8 cellular contexts compared by ENCODE assay signal in genomic region chrX:40096395-40097091, GRCh38. TPM values are rescaled to one million over a fixed set of nuclear protein-coding genes. Genes with fewer than 3 reads are reported as not detected.
DNase-seq lines count a peak whose midpoint lies in the region; ATAC-seq and TF ChIP-seq lines count a peak whose summit lies in the region.

No MANE protein-coding gene starts in this region.

- H2AK9ac ChIP-seq in IMR-90 (replicated peaks; ENCODE audit: low read depth, low read length, poor library complexity), result no peak overlapping the region

- H3K18ac ChIP-seq in IMR-90 (ENCODE audit: low read depth, low read length), result no peak overlapping the region

- peaks cover 0 to 24% of the 10 kb centered on the region in 2 experiments; a peak in 3 of 4 replicates for H3K79me1 ChIP-seq in IMR-90 (ENCODE audit: low read depth in 1 of 2, low read length in 2 of 2)

- H4K5ac ChIP-seq in IMR-90 (ENCODE audit: low read depth, low read length), result no peak overlapping the region

- dilution Hi-C loops in IMR-90 (cut with HindIII; ENCODE audit: low sequenced_read_pairs, unreplicated experiment), result no loop called here

- in situ Hi-C loops in IMR-90 (cut with MboI; ENCODE audit: low sequenced_read_pairs), result no loop called here

- H3K27ac ChIP-seq in IMR-90 (ENCODE audit: insufficient read depth, low read length), result peak overlapping the region; percentile 70
- peak overlapping the region; percentile 89 for H3K27ac ChIP-seq in suprapubic skin

- peak overlapping the region; percentile 91 for H3K4me3 Mint-ChIP-seq in activated CD4-positive, alpha-beta T cell treated with anti-CD3 and anti-CD28 coated beads, Interleukin-2, amount 10 ng/mL, durations not matched to agents 7 days and 5 days

- no peak overlapping the region for H4K91ac ChIP-seq in IMR-90 (ENCODE audit: insufficient read depth, low read depth, low read length)

- 0 out of 2 replicates have a peak overlapping the region, but pooled peaks have one; percentile 4 for H3K4ac ChIP-seq in IMR-90 (ENCODE audit: low read depth, low read length)

- peak overlapping the region; percentile 31 for H3K4me2 ChIP-seq in IMR-90 (ENCODE audit: low read depth, low read length)

- no peak for TF ChIP-seq CTCF in IMR-90 (conservative IDR thresholded peaks at IDR 0.05; ENCODE audit: low read depth, low read length)
- no peak for TF ChIP-seq CTCF in suprapubic skin (IDR thresholded peaks at IDR 0.05)

- no peak overlapping the region for H2BK20ac ChIP-seq in IMR-90 (ENCODE audit: low read depth, low read length)

- intact Hi-C loops in IMR-90 (cut with micrococcal nuclease), result loop anchor here (1.0 to 10.0 kb wide), 4 partner anchors 56 to 442 kb away; no protein-coding TSS in a partner anchor

- peak; percentile 4 for ATAC-seq in IMR-90 (ENCODE audit: low read depth)
- no peak for ATAC-seq in HG03565 (IDR thresholded peaks at IDR 0.05; ENCODE audit: unreplicated experiment)

- POLR2A ChIA-PET in IMR-90 (lab: Charles Lee; ENCODE audit: unreplicated experiment), result interaction anchor here (0.6 to 1.0 kb wide), 3 partner anchors 58 to 366 kb away, joined by 4 read pairs; no protein-coding TSS in a partner anchor
- POLR2A ChIA-PET in activated CD4-positive, alpha-beta T cell treated with anti-CD3 and anti-CD28 coated beads, Interleukin-2, amount 10 ng/mL, durations not matched to agents 7 days and 5 days (lab: Charles Lee), result interaction anchor here (1.4 kb wide), 1 partner anchor 74 kb away, joined by 4 read pairs; no protein-coding TSS in a partner anchor

- no peak; the same call in 1 of the 2 replicates for TF ChIP-seq POLR2A in IMR-90 (IDR thresholded peaks at IDR 0.05; ENCODE audit: low read depth, low read length)
- no peak for TF ChIP-seq POLR2A in suprapubic skin (IDR thresholded peaks at IDR 0.05)

- no peak overlapping the region for H2AK5ac ChIP-seq in IMR-90 (ENCODE audit: low read depth, low read length)

- H3K23ac ChIP-seq in IMR-90 (ENCODE audit: low read depth, low read length), result no peak overlapping the region

- H3K9me3 Mint-ChIP-seq in activated CD4-positive, alpha-beta T cell treated with anti-CD3 and anti-CD28 coated beads, Interleukin-2, amount 10 ng/mL, durations not matched to agents 7 days and 5 days, result no peaks in the 10 kb centered on the region

- no peak overlapping the region for H3K56ac ChIP-seq in IMR-90 (ENCODE audit: extremely low read depth, insufficient read depth, low read length)

- H2BK15ac ChIP-seq in IMR-90 (ENCODE audit: low read depth, low read length), result no peak overlapping the region

- peak overlapping the region; percentile 70 for H2AFZ ChIP-seq in IMR-90 (replicated peaks; ENCODE audit: low read length, poor library complexity)

- H3K36me3 ChIP-seq in IMR-90 (ENCODE audit: control insufficient read depth, insufficient read depth, low read length) (no peaks in the 10 kb centered on the region), suprapubic skin (no peaks in the 10 kb centered on the region)

- H3K4me1 ChIP-seq in IMR-90 (ENCODE audit: control insufficient read depth, insufficient read depth, low read length) (peaks cover 3% of the 10 kb centered on the region), suprapubic skin (peaks cover 31% of the 10 kb centered on the region)

- no peak overlapping the region for H2BK120ac ChIP-seq in IMR-90 (ENCODE audit: low read depth, low read length)

- DNase-seq in C1 segment of cervical spinal cord (lab: John Stamatoyannopoulos, UW) (peak in 11 of 14 donors; percentile 9 to 61 (median 35)), IMR-90 (peak; percentile 45), mucosa of gallbladder (ENCODE audit: low spot score) (peak; percentile 37), suprapubic skin (ENCODE audit: low spot score in 2 of 2) (no peak), SW 1271 (lab: John Stamatoyannopoulos, UW) (no peak)
- DNase-seq in activated CD4-positive, alpha-beta T cell treated with anti-CD3 and anti-CD28 coated beads, Interleukin-2, amount 10 ng/mL, durations not matched to agents 7 days and 5 days, result peak; percentile 70
- DNase-seq in effector CD8-positive, alpha-beta T cell (lab: John Stamatoyannopoulos, UW), result peak; percentile 35

- peak overlapping the region; percentile 86 for H3K4me3 ChIP-seq in IMR-90 (ENCODE audit: insufficient read depth, low read depth, low read length)
- H3K4me3 ChIP-seq in suprapubic skin, result peak overlapping the region; percentile 72

- peaks cover 34% of the 10 kb centered on the region for H3K4me1 Mint-ChIP-seq in activated CD4-positive, alpha-beta T cell treated with anti-CD3 and anti-CD28 coated beads, Interleukin-2, amount 10 ng/mL, durations not matched to agents 7 days and 5 days

- TF ChIP-seq EP300 in suprapubic skin (IDR thresholded peaks at IDR 0.05), result no peak

- peak overlapping the region; percentile 77 for H3K9ac ChIP-seq in IMR-90 (ENCODE audit: low read depth, low read length)

- CTCF ChIA-PET in IMR-90 (lab: Yijun Ruan, JAX), result interaction anchor here (1.5 kb wide), 1 partner anchor 9 kb away, joined by 5 read pairs; no protein-coding TSS in a partner anchor
- CTCF ChIA-PET in activated CD4-positive, alpha-beta T cell treated with anti-CD3 and anti-CD28 coated beads, Interleukin-2, amount 10 ng/mL, durations not matched to agents 7 days and 5 days (lab: Charles Lee), result interaction anchor here (1.0 to 1.1 kb wide), 3 partner anchors 123 to 365 kb away, joined by 3 read pairs; no protein-coding TSS in a partner anchor

- H3K36me3 Mint-ChIP-seq in activated CD4-positive, alpha-beta T cell treated with anti-CD3 and anti-CD28 coated beads, Interleukin-2, amount 10 ng/mL, durations not matched to agents 7 days and 5 days (ENCODE audit: low read depth), result peaks cover 14% of the 10 kb centered on the region

- peak overlapping the region; percentile 57 for H2BK5ac ChIP-seq in IMR-90 (ENCODE audit: low read depth, low read length, poor library complexity, severe bottlenecking)

- H4K20me1 ChIP-seq in IMR-90 (ENCODE audit: insufficient read depth, low read length), result peaks cover 27% of the 10 kb centered on the region

- no peak overlapping the region for H4K8ac ChIP-seq in IMR-90 (ENCODE audit: low read depth in 2 of 2, low read length in 2 of 2)

- H3K27me3 ChIP-seq in IMR-90 (ENCODE audit: control insufficient read depth, insufficient read depth, low read length) (no peaks in the 10 kb centered on the region; the same call in 1 of the 2 replicates), suprapubic skin (no peaks in the 10 kb centered on the region)

- H3K9me3 ChIP-seq in IMR-90 (ENCODE audit: control insufficient read depth, insufficient read depth, low read length) (no peaks in the 10 kb centered on the region), suprapubic skin (no peaks in the 10 kb centered on the region)

- H3K9me1 ChIP-seq in IMR-90 (ENCODE audit: insufficient read depth, low read length), result peaks cover 5% of the 10 kb centered on the region

- 27% methylated on average over 8 of the region's 66 CpGs; no CpG with 5 or more reads in 1 of the 2 experiments for WGBS in IMR-90 (ENCODE audit: extremely low coverage in 2 of 2, insufficient read length in 1 of 2), 2 experiments
- 12% methylated on average over 41 of the region's 66 CpGs for WGBS in suprapubic skin

- no peak for TF ChIP-seq RAD21 in IMR-90 (IDR thresholded peaks at IDR 0.05; ENCODE audit: low read length)

- no TSS peak for BruUV-seq in IMR-90 (replicated peaks; lab: Mats Ljungman, UMichigan)

- peak overlapping the region; percentile 85 for H3K27ac Mint-ChIP-seq in activated CD4-positive, alpha-beta T cell treated with anti-CD3 and anti-CD28 coated beads, Interleukin-2, amount 10 ng/mL, durations not matched to agents 7 days and 5 days

- no peaks in the 10 kb centered on the region for H3K27me3 Mint-ChIP-seq in activated CD4-positive, alpha-beta T cell treated with anti-CD3 and anti-CD28 coated beads, Interleukin-2, amount 10 ng/mL, durations not matched to agents 7 days and 5 days

- no peak overlapping the region for H3K14ac ChIP-seq in IMR-90 (replicated peaks; ENCODE audit: low read depth, low read length)

TF ChIP-seq in IMR-90, 13 proteins besides CTCF, POLR2A, EP300 and RAD21 (continues in another document):
- TF ChIP-seq BHLHE40 (IDR thresholded peaks at IDR 0.05; ENCODE audit: low read depth, low read length), result no peak
- TF ChIP-seq CHD1 (IDR thresholded peaks at IDR 0.05; ENCODE audit: low read depth, low read length), result no peak
- TF ChIP-seq USF2 (IDR thresholded peaks at IDR 0.05; ENCODE audit: low read depth, low read length), result no peak
- no peak for TF ChIP-seq MAZ (IDR thresholded peaks at IDR 0.05; ENCODE audit: borderline replicate concordance, low read depth, low read length)
- TF ChIP-seq NFE2L2 (IDR thresholded peaks at IDR 0.05; ENCODE audit: low read depth, low read length), result no peak
- TF ChIP-seq MXI1 (IDR thresholded peaks at IDR 0.05; ENCODE audit: borderline replicate concordance, low read depth, low read length), result no peak
- no peak for TF ChIP-seq SMC3 (IDR thresholded peaks at IDR 0.05; ENCODE audit: low read depth, low read length)
- TF ChIP-seq MAFK (IDR thresholded peaks at IDR 0.05; ENCODE audit: low read depth, low read length), result no peak
- TF ChIP-seq RCOR1 (IDR thresholded peaks at IDR 0.05; ENCODE audit: insufficient replicate concordance, low read length), result no peak
- TF ChIP-seq CEBPB (IDR thresholded peaks at IDR 0.05; ENCODE audit: low read depth, low read length), result no peak

RNA-seq across cellular contexts. Expression of gene BCOR, which starts 1.2 kb away (rescaled TPM):
- total RNA-seq in IMR-90 (2012; rRNA removed) (7.5 and 8.9 TPM in 2 replicates), mucosa of gallbladder (25.8 TPM), suprapubic skin (10 to 100 TPM; 20.9 to 36.0 (median 32.5) TPM)
- polyA plus RNA-seq in IMR-90 (2012; rRNA removed), result 7.9 and 9.0 TPM in 2 replicates
- 5.3 and 6.2 TPM in 2 replicates for polyA plus RNA-seq in IMR-90 (2012; cell fraction: cytosol; rRNA removed)
- polyA plus RNA-seq in IMR-90 (2012; cell fraction: nucleus; rRNA removed; ENCODE audit: low replicate concordance), result 7.8 and 17.4 TPM in 2 replicates
- 10 to 100 TPM; 53.1 to 54.9 TPM for total RNA-seq in activated CD4-positive, alpha-beta T cell treated with anti-CD3 and anti-CD28 coated beads, Interleukin-2, amount 10 ng/mL, durations not matched to agents 7 days and 5 days

Comparison
In these comparisons a context has a peak if more than half of its experiments do, and no peak if none do; other contexts are left out.
1. DNase-seq: peak in C1 segment of cervical spinal cord (11 of 14), IMR-90 (single experiment), activated CD4-positive, alpha-beta T cell treated with anti-CD3 and anti-CD28 coated beads, Interleukin-2, amount 10 ng/mL, durations not matched to agents 7 days and 5 days (single experiment), effector CD8-positive, alpha-beta T cell (single experiment) and mucosa of gallbladder (single experiment); none in suprapubic skin (0 of 2) and SW 1271 (0 of 2).